ENCODE assay signal across 2 cellular contexts in the genomic region with DNA sequence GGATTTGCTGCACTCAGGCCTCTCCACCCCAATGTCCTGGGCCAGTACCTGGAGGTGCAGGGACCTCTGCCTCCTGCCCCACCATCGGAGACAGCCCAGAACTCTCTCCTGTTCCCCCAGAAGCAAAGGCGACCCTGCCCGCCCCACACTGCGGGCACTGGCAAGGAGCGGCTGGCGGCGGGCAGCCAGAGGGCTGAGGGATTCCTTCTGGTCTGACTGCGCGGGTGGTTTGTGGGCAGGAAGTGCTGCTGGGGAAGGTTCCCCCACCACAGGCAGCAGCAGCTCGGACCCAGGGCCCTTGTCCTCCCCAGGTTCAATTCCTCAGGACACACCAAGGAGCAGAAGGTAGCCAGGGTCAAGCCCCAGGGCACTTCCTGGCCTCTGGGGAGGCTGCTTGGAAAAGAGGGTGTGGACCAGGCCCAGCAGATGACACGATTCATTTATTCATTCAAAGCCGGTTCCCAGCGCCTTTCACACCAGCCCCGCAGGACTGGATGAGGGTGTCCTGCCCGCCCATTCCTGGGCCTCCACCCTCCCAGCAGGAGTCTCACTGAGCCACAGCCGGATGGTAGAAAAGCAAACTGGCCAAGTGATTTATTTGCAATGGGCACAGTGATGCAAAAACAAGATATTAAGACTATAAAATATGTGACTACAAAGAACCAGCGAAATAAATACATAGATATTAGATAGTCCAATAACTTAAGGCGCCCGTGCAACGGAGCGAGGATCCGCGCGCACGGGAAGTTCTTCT.
TF ChIP-seq lines count a peak whose summit lies in the region.

No MANE protein-coding gene starts in this region.

TF ChIP-seq in IMR-90, 13 proteins besides CTCF, POLR2A, EP300 and RAD21:
- no peak for TF ChIP-seq CHD1 (IDR thresholded peaks at IDR 0.05; ENCODE audit: low read depth, low read length)
- no peak for TF ChIP-seq CEBPB (IDR thresholded peaks at IDR 0.05; ENCODE audit: low read depth, low read length)
- no peak for TF ChIP-seq MAFK (IDR thresholded peaks at IDR 0.05; ENCODE audit: low read depth, low read length)
- peak; percentile 5; the same call in 1 of the 2 replicates for TF ChIP-seq SMC3 (IDR thresholded peaks at IDR 0.05; ENCODE audit: low read depth, low read length)
- TF ChIP-seq, protein P1, sequence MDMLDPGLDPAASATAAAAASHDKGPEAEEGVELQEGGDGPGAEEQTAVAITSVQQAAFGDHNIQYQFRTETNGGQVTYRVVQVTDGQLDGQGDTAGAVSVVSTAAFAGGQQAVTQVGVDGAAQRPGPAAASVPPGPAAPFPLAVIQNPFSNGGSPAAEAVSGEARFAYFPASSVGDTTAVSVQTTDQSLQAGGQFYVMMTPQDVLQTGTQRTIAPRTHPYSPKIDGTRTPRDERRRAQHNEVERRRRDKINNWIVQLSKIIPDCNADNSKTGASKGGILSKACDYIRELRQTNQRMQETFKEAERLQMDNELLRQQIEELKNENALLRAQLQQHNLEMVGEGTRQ (IDR thresholded peaks at IDR 0.05; ENCODE audit: low read depth, low read length): no peak

TF ChIP-seq in HepG2, 621 proteins besides CTCF, POLR2A, EP300 and RAD21:
- TF ChIP-seq HOXA5 (CRISPR knock-in tag; IDR thresholded peaks at IDR 0.05): no peak
- peak; percentile 22 for TF ChIP-seq AGO2 (optimal IDR thresholded peaks at IDR 0.05; ENCODE audit: low read depth, low read length)
- peak; percentile 45 for TF ChIP-seq AGO1 (IDR thresholded peaks at IDR 0.05; ENCODE audit: low read depth, low read length, poor library complexity, severe bottlenecking)
- no peak for TF ChIP-seq SRSF1 (optimal IDR thresholded peaks at IDR 0.05; ENCODE audit: low read depth, low read length)
- TF ChIP-seq, protein P2, sequence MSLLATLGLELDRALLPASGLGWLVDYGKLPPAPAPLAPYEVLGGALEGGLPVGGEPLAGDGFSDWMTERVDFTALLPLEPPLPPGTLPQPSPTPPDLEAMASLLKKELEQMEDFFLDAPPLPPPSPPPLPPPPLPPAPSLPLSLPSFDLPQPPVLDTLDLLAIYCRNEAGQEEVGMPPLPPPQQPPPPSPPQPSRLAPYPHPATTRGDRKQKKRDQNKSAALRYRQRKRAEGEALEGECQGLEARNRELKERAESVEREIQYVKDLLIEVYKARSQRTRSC (CRISPR knock-in tag; IDR thresholded peaks at IDR 0.05; ENCODE audit: low read depth): no peak
- no peak for TF ChIP-seq ZBTB21 (CRISPR knock-in tag; IDR thresholded peaks at IDR 0.05)
